ENCODE assay signal across 26 cellular contexts in the genomic region with DNA sequence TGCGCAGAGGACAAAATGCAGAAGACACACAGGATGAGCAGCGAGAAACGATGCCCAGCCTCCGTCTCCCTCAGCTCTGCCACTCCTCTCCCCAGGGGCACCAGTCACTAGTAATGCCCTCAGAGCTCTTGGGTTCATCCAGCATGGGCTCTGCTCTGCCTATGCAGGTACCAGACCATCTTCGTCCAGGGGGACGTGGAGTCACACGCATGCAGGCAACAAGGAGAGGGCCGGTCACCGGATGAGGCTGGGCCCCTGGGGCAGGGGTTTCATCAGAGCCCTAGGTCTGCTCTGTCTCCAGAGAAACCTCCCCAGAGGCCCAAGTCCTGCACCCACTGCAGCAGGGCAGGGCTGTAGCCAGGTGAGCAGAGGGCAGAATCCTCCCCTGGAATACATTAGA. TPM values are rescaled to one million over a fixed set of nuclear protein-coding genes. Genes with fewer than 3 reads are reported as not detected.
DNase-seq lines count a peak whose midpoint lies in the region; ATAC-seq, FAIRE-seq and TF ChIP-seq lines count a peak whose summit lies in the region.
"Had no signal": no experiment of that assay in that cellular context is flagged by ENCODE, and none has a peak within 500 bp of the region (broad histone marks: within the 10 kb centered on the region; RNA-seq: fewer than 3 reads in every experiment).

No MANE protein-coding gene starts in this region.

- H3K9me3 ChIP-seq in astrocyte (ENCODE audit: insufficient read depth, low read depth, low read length) (no peaks in the 10 kb centered on the region), keratinocyte (ENCODE audit: control insufficient read depth, low read depth, low read length) (no peaks in the 10 kb centered on the region), smooth muscle cell (replicated peaks; ENCODE audit: low read depth) (no peaks in the 10 kb centered on the region)
- H3K9me3 ChIP-seq: BLaER1 treated with 17β-estradiol and CSF1 and Interleukin-3, amounts not matched to agents 10 nM and 100 nM; Caco-2; HAP-1 had no signal

- DNase-seq in activated CD8-positive, alpha-beta memory T cell treated with anti-CD3 and anti-CD28 coated beads for 24 hours = peak; percentile 38
- no peak for DNase-seq in activated CD8-positive, alpha-beta memory T cell treated with anti-CD3 and anti-CD28 coated beads, Interleukin-2, amount 10 ng/mL, durations not matched to agents 7 days and 5 days
- DNase-seq in astrocyte (ENCODE audit: low read depth) = no peak
- DNase-seq in keratinocyte (ENCODE audit: low read depth, low spot score) = no peak
- no peak for DNase-seq in smooth muscle cell (lab: John Stamatoyannopoulos, UW; ENCODE audit: unreplicated experiment)
- DNase-seq in occipital lobe (lab: John Stamatoyannopoulos, UW) = no peak
- no peak for DNase-seq in caudate nucleus (lab: John Stamatoyannopoulos, UW)
- no peak for DNase-seq in stimulated activated naive CD4-positive, alpha-beta T cell treated with Interleukin-2 at 50 U/mL for 16 hours (lab: John Stamatoyannopoulos, UW)
- DNase-seq: Caco-2; CD4-positive, alpha-beta memory T cell; DMS 273 treated with DMSO at 0.1 percent for 48 hours; DMS79 treated with DMSO at 0.1 percent for 48 hours; KG1; MV-4-11; NCI-H1694; NCI-H2081; NCI-H2171; NCI-H345; NCI-H524 treated with DMSO at 0.1 percent for 48 hours; NCI-H82; SHP77 had no signal

- CTCF ChIA-PET in activated CD8-positive, alpha-beta memory T cell treated with anti-CD3 and anti-CD28 coated beads, Interleukin-2, amount 10 ng/mL, durations not matched to agents 7 days and 5 days (lab: Charles Lee) = no interaction called here

- no peak for FAIRE-seq in astrocyte (lab: Jason Lieb, UNC)
- no peak for FAIRE-seq in keratinocyte (lab: Jason Lieb, UNC)

- TF ChIP-seq CTCF in astrocyte (IDR thresholded peaks at IDR 0.05; ENCODE audit: insufficient read depth, low read depth, low read length) (no peak), keratinocyte (optimal IDR thresholded peaks at IDR 0.05 in 1 of 3, IDR thresholded peaks at IDR 0.05 in 1 of 3, conservative IDR thresholded peaks at IDR 0.05 in 1 of 3; ENCODE audit: extremely low read depth in 1 of 3, insufficient read depth in 2 of 3, low read length in 3 of 3) (no peak), smooth muscle cell (IDR thresholded peaks at IDR 0.05; ENCODE audit: borderline replicate concordance, insufficient read depth, poor library complexity, severe bottlenecking) (no peak)

- peaks cover 8% of the 10 kb centered on the region for H3K36me3 ChIP-seq in astrocyte (ENCODE audit: insufficient read depth, low read length)
- peaks cover 7 to 8% of the 10 kb centered on the region in 2 experiments for H3K36me3 ChIP-seq in keratinocyte (ENCODE audit: control insufficient read depth in 2 of 2, extremely low read depth in 1 of 2, insufficient read depth in 2 of 2, low read length in 2 of 2)
- no peaks in the 10 kb centered on the region for H3K36me3 ChIP-seq in smooth muscle cell (ENCODE audit: low read depth)
- H3K36me3 ChIP-seq: HAP-1 had no signal

- no peaks in the 10 kb centered on the region for H3K36me3 Mint-ChIP-seq in activated CD8-positive, alpha-beta memory T cell treated with anti-CD3 and anti-CD28 coated beads, Interleukin-2, amount 10 ng/mL, durations not matched to agents 7 days and 5 days
- H3K36me3 Mint-ChIP-seq in astrocyte (ENCODE audit: low read depth, unreplicated experiment) = peaks cover 17% of the 10 kb centered on the region
- H3K36me3 Mint-ChIP-seq: CD4-positive, alpha-beta memory T cell had no signal

- H3K9ac ChIP-seq in astrocyte (ENCODE audit: low read length) (no peak overlapping the region), keratinocyte (ENCODE audit: control insufficient read depth, extremely low read depth, insufficient read depth, low read length) (peak overlapping the region; percentile 7), smooth muscle cell (ENCODE audit: low read depth) (no peak overlapping the region)
- H3K9ac ChIP-seq: BLaER1 treated with 17β-estradiol and CSF1 and Interleukin-3, amounts not matched to agents 10 nM and 100 nM had no signal

- peaks cover 81% of the 10 kb centered on the region for H3K79me2 ChIP-seq in astrocyte (ENCODE audit: insufficient read depth, low read length)
- H3K79me2 ChIP-seq in keratinocyte (ENCODE audit: control insufficient read depth, insufficient read depth, low read length) = peaks cover 23% of the 10 kb centered on the region
- peaks cover 94% of the 10 kb centered on the region for H3K79me2 ChIP-seq in smooth muscle cell (ENCODE audit: low read depth)

- H3K27me3 Mint-ChIP-seq in activated CD8-positive, alpha-beta memory T cell treated with anti-CD3 and anti-CD28 coated beads, Interleukin-2, amount 10 ng/mL, durations not matched to agents 7 days and 5 days = peaks cover 57% of the 10 kb centered on the region
- H3K27me3 Mint-ChIP-seq in astrocyte (ENCODE audit: low read depth, unreplicated experiment) = no peaks in the 10 kb centered on the region

- H3K9me3 Mint-ChIP-seq in activated CD8-positive, alpha-beta memory T cell treated with anti-CD3 and anti-CD28 coated beads, Interleukin-2, amount 10 ng/mL, durations not matched to agents 7 days and 5 days (ENCODE audit: low read depth) = no peaks in the 10 kb centered on the region
- no peaks in the 10 kb centered on the region for H3K9me3 Mint-ChIP-seq in astrocyte (ENCODE audit: unreplicated experiment)
- H3K9me3 Mint-ChIP-seq: GM23338 had no signal

- no peak overlapping the region for H3K4me3 Mint-ChIP-seq in activated CD8-positive, alpha-beta memory T cell treated with anti-CD3 and anti-CD28 coated beads, Interleukin-2, amount 10 ng/mL, durations not matched to agents 7 days and 5 days
- no peak overlapping the region for H3K4me3 Mint-ChIP-seq in astrocyte (ENCODE audit: unreplicated experiment)
- H3K4me3 Mint-ChIP-seq: CD4-positive, alpha-beta memory T cell; GM23338 had no signal

- no peaks in the 10 kb centered on the region for H3K9me1 ChIP-seq in keratinocyte (ENCODE audit: control insufficient read depth, extremely low read depth, insufficient read depth, low read length)

- H4K20me1 ChIP-seq in astrocyte (ENCODE audit: insufficient read depth, low read length) = peaks cover 46% of the 10 kb centered on the region
- H4K20me1 ChIP-seq in keratinocyte (ENCODE audit: control insufficient read depth, extremely low read depth, insufficient read depth, low read length) = no peaks in the 10 kb centered on the region
- H4K20me1 ChIP-seq in smooth muscle cell (ENCODE audit: low read depth) = peaks cover 95% of the 10 kb centered on the region

- dilution Hi-C loops in keratinocyte (cut with MboI; ENCODE audit: extremely low pct_ligation_motif_present, low sequenced_read_pairs) = no loop called here

- no peak overlapping the region for H2AFZ ChIP-seq in astrocyte (ENCODE audit: low read depth, low read length)
- no peak overlapping the region for H2AFZ ChIP-seq in keratinocyte (ENCODE audit: control insufficient read depth, low read length)
- no peak overlapping the region for H2AFZ ChIP-seq in smooth muscle cell (ENCODE audit: low read depth)
- H2AFZ ChIP-seq: GM23338 had no signal

- H3K27ac ChIP-seq in astrocyte (ENCODE audit: low read depth, low read length) = no peak overlapping the region
- no peak overlapping the region for H3K27ac ChIP-seq in keratinocyte (ENCODE audit: control insufficient read depth, insufficient read depth, low read length)
- H3K27ac ChIP-seq in smooth muscle cell (ENCODE audit: low read depth) = peak overlapping the region; percentile 72
- no peak overlapping the region for H3K27ac ChIP-seq in caudate nucleus (ENCODE audit: low read depth, low read length)
- H3K27ac ChIP-seq: 22Rv1; BLaER1 treated with 17β-estradiol and CSF1 and Interleukin-3, amounts not matched to agents 10 nM and 100 nM; HL-60 had no signal

- H3K4me1 ChIP-seq in astrocyte (ENCODE audit: insufficient read depth, low read length) (peaks cover 16% of the 10 kb centered on the region), keratinocyte (ENCODE audit: control insufficient read depth, extremely low read depth, insufficient read depth, low read length) (peaks cover 19% of the 10 kb centered on the region), smooth muscle cell (ENCODE audit: low read depth) (peaks cover 4% of the 10 kb centered on the region)

- no peak overlapping the region for H3K27ac Mint-ChIP-seq in activated CD8-positive, alpha-beta memory T cell treated with anti-CD3 and anti-CD28 coated beads, Interleukin-2, amount 10 ng/mL, durations not matched to agents 7 days and 5 days
- H3K27ac Mint-ChIP-seq in astrocyte (ENCODE audit: unreplicated experiment) = peak overlapping the region; percentile 92
- H3K27ac Mint-ChIP-seq: CD4-positive, alpha-beta memory T cell; GM23338 had no signal

- ATAC-seq in activated CD8-positive, alpha-beta memory T cell treated with anti-CD3 and anti-CD28 coated beads, Interleukin-2, amount 10 ng/mL, durations not matched to agents 7 days and 5 days = no peak
- ATAC-seq: GM23338 had no signal

- H3K27me3 ChIP-seq in astrocyte (ENCODE audit: insufficient read depth, low read length) (no peaks in the 10 kb centered on the region), keratinocyte (ENCODE audit: control insufficient read depth, extremely low read depth, insufficient read depth, low read length) (no peaks in the 10 kb centered on the region), smooth muscle cell (ENCODE audit: low read depth) (no peaks in the 10 kb centered on the region)
- H3K27me3 ChIP-seq: BLaER1 treated with 17β-estradiol and CSF1 and Interleukin-3, amounts not matched to agents 10 nM and 100 nM had no signal

- H3K4me2 ChIP-seq in astrocyte (ENCODE audit: low read length) (peak overlapping the region; percentile 38), keratinocyte (ENCODE audit: control insufficient read depth, extremely low read depth, insufficient read depth, low read depth, low read length) (no peak overlapping the region), smooth muscle cell (no peak overlapping the region)
- H3K4me2 ChIP-seq: BLaER1 treated with 17β-estradiol and CSF1 and Interleukin-3, amounts not matched to agents 10 nM and 100 nM; GM23338 had no signal

- H3K4me1 Mint-ChIP-seq in activated CD8-positive, alpha-beta memory T cell treated with anti-CD3 and anti-CD28 coated beads, Interleukin-2, amount 10 ng/mL, durations not matched to agents 7 days and 5 days = peaks cover 16% of the 10 kb centered on the region
- peaks cover 37% of the 10 kb centered on the region for H3K4me1 Mint-ChIP-seq in astrocyte (ENCODE audit: low read depth, unreplicated experiment)

- H3F3A ChIP-seq in smooth muscle cell (ENCODE audit: low read depth) = peaks cover 11% of the 10 kb centered on the region

- 84% methylated on average over 9 of the region's 9 CpGs for WGBS in smooth muscle cell (ENCODE audit: low lambda C conversion rate)

- no peak overlapping the region for H3K4me3 ChIP-seq in astrocyte (ENCODE audit: insufficient read depth, low read depth, low read length)
- H3K4me3 ChIP-seq in keratinocyte (ENCODE audit: control insufficient read depth in 2 of 3, extremely low read depth in 1 of 3, insufficient read depth in 2 of 3, low read depth in 1 of 3, low read length in 3 of 3) = no peak overlapping the region
- no peak overlapping the region for H3K4me3 ChIP-seq in smooth muscle cell
- H3K4me3 ChIP-seq: BLaER1 treated with 17β-estradiol and CSF1 and Interleukin-3, amounts not matched to agents 10 nM and 100 nM; GM23338; HAP-1 had no signal

RNA-seq across cellular contexts. Expression of gene RAB31, which starts 23.9 kb away (rescaled TPM):
- total RNA-seq in activated CD8-positive, alpha-beta memory T cell treated with anti-CD3 and anti-CD28 coated beads, Interleukin-2, amount 10 ng/mL, durations not matched to agents 7 days and 5 days = not detected
- 88.7 and 100 TPM in 2 replicates for total RNA-seq in astrocyte
- 40.4 to 53.9 TPM (median 47.0 TPM) in 3 replicates for polyA plus RNA-seq in keratinocyte
- 13.5 TPM for polyA plus RNA-seq in keratinocyte (2011; ENCODE audit: low read depth)
- 42.4 and 68.1 TPM in 2 replicates for polyA plus RNA-seq in keratinocyte (2011; cell fraction: cytosol; rRNA removed)
- 64.7 and 66.8 TPM in 2 replicates for polyA plus RNA-seq in keratinocyte (2011; cell fraction: nucleus; rRNA removed)
- 22.9 and 43.5 TPM in 2 replicates for polyA plus RNA-seq in keratinocyte (2012; ENCODE audit: low replicate concordance)
- polyA minus RNA-seq in keratinocyte = 24.2 to 57.1 TPM (median 52.3 TPM) in 3 replicates
- polyA minus RNA-seq in keratinocyte (2011; cell fraction: cytosol; rRNA and poly(A)+ RNA removed) = 36.8 TPM
- 14.5 and 32.2 TPM in 2 replicates for polyA minus RNA-seq in keratinocyte (2011; cell fraction: nucleus; rRNA and poly(A)+ RNA removed)
- 116 and 123 TPM in 2 replicates for total RNA-seq in smooth muscle cell
- polyA plus RNA-seq in smooth muscle cell = 389 and 414 TPM in 2 replicates
- total RNA-seq in occipital lobe = 27.6 TPM

Comparison
In these comparisons a context has a peak if more than half of its experiments do, and no peak if none do; other contexts are left out.
1. RNA of gene RAB31, which starts 23.9 kb away (total RNA-seq): 116 to 123 TPM in smooth muscle cell, 88.7 to 100 TPM in astrocyte and 27.6 TPM in occipital lobe (single experiment); not detected in activated CD8-positive, alpha-beta memory T cell treated with anti-CD3 and anti-CD28 coated beads, Interleukin-2, amount 10 ng/mL, durations not matched to agents 7 days and 5 days; every median in the first group is over 10 times any median in the second.